9 cellular contexts compared by ENCODE assay signal in the genomic region with DNA sequence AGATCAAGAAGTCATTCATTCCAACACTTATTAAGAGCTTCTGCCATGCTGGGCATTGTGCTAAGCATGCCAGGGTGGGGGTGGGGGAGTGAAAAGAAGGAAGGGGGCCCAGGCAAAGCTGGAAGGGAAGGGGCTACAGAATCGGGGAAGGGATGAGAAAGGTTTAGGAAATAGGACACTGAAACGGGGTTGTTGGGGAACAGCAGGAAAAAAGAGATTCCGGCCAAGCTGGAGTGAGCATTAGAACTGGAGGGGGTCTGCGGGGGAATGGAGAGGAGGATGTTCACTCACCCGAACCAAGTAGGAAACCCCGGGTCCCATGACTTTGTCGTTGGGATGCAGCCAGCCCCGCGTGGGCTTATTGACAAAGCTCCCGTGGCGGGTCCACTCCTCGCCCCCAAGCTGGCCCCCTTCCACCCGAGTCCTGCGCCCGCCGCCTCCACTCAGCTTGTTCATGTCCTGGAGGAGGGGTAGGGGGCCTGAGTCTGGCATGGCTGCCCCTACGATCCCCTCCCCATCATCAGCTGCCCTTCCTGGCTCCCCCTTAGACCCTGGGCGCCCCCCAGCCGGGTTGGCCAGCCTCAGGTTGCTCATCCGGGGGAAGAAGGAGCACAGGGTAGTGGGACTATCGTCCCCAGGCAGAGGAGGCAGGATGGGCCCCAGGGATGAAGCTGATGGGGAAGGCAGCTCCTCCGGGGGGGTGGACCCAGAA. TPM values are rescaled to one million over a fixed set of nuclear protein-coding genes. Genes with fewer than 3 reads are reported as not detected.
DNase-seq lines count a peak whose midpoint lies in the region; ATAC-seq, FAIRE-seq and TF ChIP-seq lines count a peak whose summit lies in the region.
"Had no signal": no experiment of that assay in that cellular context is flagged by ENCODE, and none has a peak within 500 bp of the region (broad histone marks: within the 10 kb centered on the region; RNA-seq: fewer than 3 reads in every experiment).

No MANE protein-coding gene starts in this region.

- H3K27me3 ChIP-seq in heart right ventricle (no peaks in the 10 kb centered on the region), vagina (no peaks in the 10 kb centered on the region)
- H3K27me3 ChIP-seq: neutrophil had no signal

- H3K4me1 ChIP-seq in heart right ventricle (peaks cover 28 to 72% (median 69%) of the 10 kb centered on the region in 9 donors), mucosa of descending colon (ENCODE audit: low read depth) (peaks cover 35% of the 10 kb centered on the region), vagina (peaks cover 65% of the 10 kb centered on the region)

- peaks cover 7% of the 10 kb centered on the region for H3K4me1 Mint-ChIP-seq in dendritic cell treated with granulocyte-macrophage colony-stimulating factor and Interleukin-4, amounts not matched to agents 40 ng/mL and 50 ng/mL, for 4 days (ENCODE audit: low read depth)

- intact Hi-C loops in heart right ventricle (cut with DNase I) (loop anchor here in 5 of 10 donors (5.0 to 10.0 kb wide), 4 partner anchors 47 to 92 kb away; a partner anchor contains a TSS), cardiac septum (cut with DNase I) (no loop called here), mucosa of descending colon (cut with DNase I, micrococcal nuclease) (loop anchor here in 1 of 2 donors (10.0 kb wide), 1 partner anchor 45 kb away; no protein-coding TSS in a partner anchor), vagina (cut with DNase I) (loop anchor here (5.0 to 10.0 kb wide), 2 partner anchors 32 to 95 kb away; a partner anchor contains a TSS)
- intact Hi-C loops in dendritic cell treated with granulocyte-macrophage colony-stimulating factor and Interleukin-4, amounts not matched to agents 40 ng/mL and 50 ng/mL, for 4 days (cut with micrococcal nuclease) = loop anchor here (5.0 to 10.0 kb wide), 2 partner anchors 37 to 115 kb away; no protein-coding TSS in a partner anchor

- no peaks in the 10 kb centered on the region for H3K27me3 Mint-ChIP-seq in dendritic cell treated with granulocyte-macrophage colony-stimulating factor and Interleukin-4, amounts not matched to agents 40 ng/mL and 50 ng/mL, for 4 days

- TF ChIP-seq POLR2A in vagina (IDR thresholded peaks at IDR 0.05) = no peak

- H3K4me3 ChIP-seq in heart right ventricle (peak overlapping the region; percentile 4 to 89 (median 54)), mucosa of descending colon (no peak overlapping the region), vagina (peak overlapping the region; percentile 46 to 58)

- no peak for TF ChIP-seq CTCF in heart right ventricle (IDR thresholded peaks at IDR 0.05)
- TF ChIP-seq CTCF in mucosa of descending colon (IDR thresholded peaks at IDR 0.05) = no peak
- no peak for TF ChIP-seq CTCF in vagina (IDR thresholded peaks at IDR 0.05)

- no peaks in the 10 kb centered on the region for H3K9me3 Mint-ChIP-seq in dendritic cell treated with granulocyte-macrophage colony-stimulating factor and Interleukin-4, amounts not matched to agents 40 ng/mL and 50 ng/mL, for 4 days

- peak overlapping the region; percentile 26 for H3K27ac Mint-ChIP-seq in dendritic cell treated with granulocyte-macrophage colony-stimulating factor and Interleukin-4, amounts not matched to agents 40 ng/mL and 50 ng/mL, for 4 days

- peaks cover 75% of the 10 kb centered on the region for H3K36me3 Mint-ChIP-seq in dendritic cell treated with granulocyte-macrophage colony-stimulating factor and Interleukin-4, amounts not matched to agents 40 ng/mL and 50 ng/mL, for 4 days (ENCODE audit: low read depth)

- H3K9me3 ChIP-seq in heart right ventricle = no peaks in the 10 kb centered on the region
- H3K9me3 ChIP-seq in mucosa of descending colon = no peaks in the 10 kb centered on the region
- H3K9me3 ChIP-seq in vagina = no peaks in the 10 kb centered on the region
- H3K9me3 ChIP-seq: neutrophil had no signal

- ATAC-seq in heart right ventricle = no peak
- no peak for ATAC-seq in mucosa of descending colon

- no peak for FAIRE-seq in frontal cortex (lab: Jason Lieb, UNC)

- DNase-seq in heart right ventricle = peak in 1 of 2 donors; percentile 32
- DNase-seq in cardiac septum (ENCODE audit: low spot score) = no peak
- peak in 2 of 3 donors; percentile 45 to 63 for DNase-seq in mucosa of descending colon
- DNase-seq in vagina (ENCODE audit: extremely low spot score in 2 of 2) = no peak
- no peak for DNase-seq in NOMO-1 (lab: John Stamatoyannopoulos, UW; ENCODE audit: unreplicated experiment in 2 of 2)
- DNase-seq in NCI-H2171 (lab: John Stamatoyannopoulos, UW) = no peak
- DNase-seq in frontal cortex (ENCODE audit: low spot score in 2 of 2) = no peak

- 20 to 30% methylated on average over 22 of the region's 22 CpGs for WGBS in heart right ventricle, 2 donors

- H3K27ac ChIP-seq in heart right ventricle (peak overlapping the region; percentile 89 to 100 (median 96)), vagina (peak overlapping the region; percentile 99)

- H3K36me3 ChIP-seq in heart right ventricle = peaks cover 0 to 45% (median 35%) of the 10 kb centered on the region in 9 donors
- H3K36me3 ChIP-seq in mucosa of descending colon (ENCODE audit: low read depth) = no peaks in the 10 kb centered on the region
- peaks cover 0 to 20% of the 10 kb centered on the region in 2 donors for H3K36me3 ChIP-seq in vagina

- peak overlapping the region; percentile 80 for H3K4me3 Mint-ChIP-seq in dendritic cell treated with granulocyte-macrophage colony-stimulating factor and Interleukin-4, amounts not matched to agents 40 ng/mL and 50 ng/mL, for 4 days

RNA-seq across cellular contexts. Expression of a gene that starts 0.7 kb away (rescaled TPM):
- total RNA-seq in heart right ventricle = 10 to 100 TPM; 42.6 to 95.7 (median 57.8) TPM
- polyA plus RNA-seq in heart right ventricle = 10 to 100 TPM; 35.6 to 58.3 TPM
- total RNA-seq in cardiac septum = 70.5 TPM
- total RNA-seq in mucosa of descending colon = 100 to 1,000 TPM in 2 of 3 donors, 10 to 100 TPM in 1; 92.7 to 130 (median 122) TPM
- total RNA-seq in vagina = 110 TPM
- total RNA-seq in frontal cortex = 6.9 TPM

RNA-seq across cellular contexts. Expression of a gene that starts 4.6 kb away (rescaled TPM):
- 10 to 100 TPM; 10.9 to 30.9 (median 17.5) TPM for total RNA-seq in heart right ventricle
- 10 to 100 TPM in 1 of 2 donors, 1 to 10 TPM in 1; 4.6 to 36.7 TPM for polyA plus RNA-seq in heart right ventricle
- 16.0 TPM for total RNA-seq in cardiac septum
- 10 to 100 TPM; 26.8 to 52.4 (median 29.3) TPM for total RNA-seq in mucosa of descending colon
- 30.4 TPM for total RNA-seq in vagina
- total RNA-seq in frontal cortex = 12.6 TPM

RNA-seq across cellular contexts. Expression of a gene that starts 8.3 kb away (rescaled TPM):
- total RNA-seq in heart right ventricle (10 to 100 TPM in 9 of 10 donors, 1 to 10 TPM in 1; 8.8 to 18.0 (median 13.9) TPM), cardiac septum (16.9 TPM), mucosa of descending colon (10 to 100 TPM; 22.8 to 34.3 (median 25.8) TPM), vagina (19.2 TPM), frontal cortex (9.4 TPM)
- 10 to 100 TPM; 11.9 to 12.1 TPM for polyA plus RNA-seq in heart right ventricle

RNA-seq across cellular contexts. Expression of a gene that starts 13.2 kb away (rescaled TPM):
- total RNA-seq in heart right ventricle = 10 to 100 TPM; 20.1 to 36.8 (median 24.1) TPM
- 10 to 100 TPM; 25.1 to 41.6 TPM for polyA plus RNA-seq in heart right ventricle
- total RNA-seq in cardiac septum = 22.2 TPM
- total RNA-seq in mucosa of descending colon = 10 to 100 TPM; 28.4 to 40.4 (median 31.2) TPM
- 20.6 TPM for total RNA-seq in vagina
- total RNA-seq in frontal cortex = 17.9 TPM

RNA-seq across cellular contexts. Expression of a gene that starts 14.0 kb away (rescaled TPM):
- total RNA-seq in heart right ventricle (10 to 100 TPM; 38.3 to 75.0 (median 48.8) TPM), cardiac septum (49.1 TPM), mucosa of descending colon (100 to 1,000 TPM in 1 of 3 donors, 10 to 100 TPM in 2; 35.6 to 146 (median 49.4) TPM), vagina (56.5 TPM), frontal cortex (15.1 TPM)
- polyA plus RNA-seq in heart right ventricle = 10 to 100 TPM; 25.4 to 33.0 TPM

Comparison
In these comparisons a context has a peak if more than half of its experiments do, and no peak if none do; other contexts are left out.
1. DNase-seq: peak in mucosa of descending colon (2 of 3); none in cardiac septum (single experiment), vagina (0 of 2), NOMO-1 (0 of 2), NCI-H2171 (single experiment) and frontal cortex (0 of 2).